ENCODE assay signal across 8 cellular contexts in genomic region chr10:92847185-92847864, GRCh38. TPM values are rescaled to one million over a fixed set of nuclear protein-coding genes. Genes with fewer than 3 reads are reported as not detected.
DNase-seq lines count a peak whose midpoint lies in the region; ATAC-seq and TF ChIP-seq lines count a peak whose summit lies in the region.

No MANE protein-coding gene starts in this region.

- no peaks in the 10 kb centered on the region for H3K27me3 ChIP-seq in esophagus muscularis mucosa

- no peak for TF ChIP-seq POLR2A in esophagus muscularis mucosa (IDR thresholded peaks at IDR 0.05; ENCODE audit: low read depth)

- no peak for ATAC-seq in naive thymus-derived CD8-positive, alpha-beta T cell

- no peaks in the 10 kb centered on the region for H3K27me3 Mint-ChIP-seq in naive thymus-derived CD8-positive, alpha-beta T cell

- no peak for TF ChIP-seq CTCF in esophagus muscularis mucosa (IDR thresholded peaks at IDR 0.05)

- H3K9me3 ChIP-seq in esophagus muscularis mucosa, result no peaks in the 10 kb centered on the region

- no peaks in the 10 kb centered on the region for H3K9me3 Mint-ChIP-seq in naive thymus-derived CD8-positive, alpha-beta T cell

- TF ChIP-seq EP300 in esophagus muscularis mucosa (IDR thresholded peaks at IDR 0.05), result no peak

- H3K36me3 ChIP-seq in esophagus muscularis mucosa, result no peaks in the 10 kb centered on the region

- H3K36me3 Mint-ChIP-seq in naive thymus-derived CD8-positive, alpha-beta T cell, result no peaks in the 10 kb centered on the region

- H3K4me1 Mint-ChIP-seq in naive thymus-derived CD8-positive, alpha-beta T cell, result peaks cover 9 to 36% (median 29%) of the 10 kb centered on the region in 4 donors

- peak overlapping the region; percentile 47 to 94 (median 88) for H3K27ac Mint-ChIP-seq in naive thymus-derived CD8-positive, alpha-beta T cell

- intact Hi-C loops in esophagus muscularis mucosa (cut with DNase I), result loop anchor here (5.0 to 10.0 kb wide), 2 partner anchors 35 to 153 kb away; no protein-coding TSS in a partner anchor

- POLR2A ChIA-PET in naive thymus-derived CD8-positive, alpha-beta T cell (lab: Charles Lee), result interaction anchor here (0.6 to 2.8 kb wide), 3 partner anchors 30 to 156 kb away, joined by 3 to 11 read pairs (median 9); no protein-coding TSS in a partner anchor

- H3K4me3 ChIP-seq in esophagus muscularis mucosa, result peak overlapping the region in 2 of 4 donors; percentile 92 to 99

- DNase-seq in DMS79 treated with DMSO at 0.1 percent for 48 hours (lab: John Stamatoyannopoulos, UW) (peak; percentile 15), LHCN-M2 (ENCODE audit: low read depth) (peak; percentile 86), amniotic epithelial cell (ENCODE audit: low read depth) (peak; percentile 88), A172 (ENCODE audit: low spot score) (no peak), esophagus muscularis mucosa (ENCODE audit: extremely low spot score) (no peak), NCI-H1105 (lab: John Stamatoyannopoulos, UW) (no peak), T1000 (lab: John Stamatoyannopoulos, UW) (no peak)
- no peak for DNase-seq in naive thymus-derived CD8-positive, alpha-beta T cell

- 75% methylated on average over 4 of the region's 4 CpGs for WGBS in esophagus muscularis mucosa

- peaks cover 5 to 28% (median 21%) of the 10 kb centered on the region in 4 donors for H3K4me1 ChIP-seq in esophagus muscularis mucosa

- no peak overlapping the region for H3K27ac ChIP-seq in esophagus muscularis mucosa (replicated peaks in 1 of 4)

- H3K4me3 Mint-ChIP-seq in naive thymus-derived CD8-positive, alpha-beta T cell, result peak overlapping the region; percentile 82 to 93 (median 88)

RNA-seq across cellular contexts. Expression of gene EXOC6, which starts 1.0 kb away (rescaled TPM):
- total RNA-seq in LHCN-M2 (2014; rRNA removed), result 1.9 and 4.3 TPM in 2 replicates
- 2.0 TPM for polyA plus RNA-seq in LHCN-M2 (2012)
- total RNA-seq in naive thymus-derived CD8-positive, alpha-beta T cell, result 10 to 100 TPM; 11.8 to 12.3 TPM
- polyA plus RNA-seq in naive thymus-derived CD8-positive, alpha-beta T cell, result 1 to 10 TPM; 5.5 to 6.5 (median 5.8) TPM
- 15.7 and 17.6 TPM in 2 replicates for total RNA-seq in A172 (2014; rRNA removed; shearing (Covaris generic))
- total RNA-seq in esophagus muscularis mucosa, result 10 to 100 TPM; 14.1 to 34.9 (median 16.2) TPM

Comparison
In these comparisons a context has a peak if more than half of its experiments do, and no peak if none do; other contexts are left out.
1. DNase-seq: peak in DMS79 treated with DMSO at 0.1 percent for 48 hours (single experiment), LHCN-M2 (single experiment) and amniotic epithelial cell (single experiment); none in naive thymus-derived CD8-positive, alpha-beta T cell (0 of 10), A172 (single experiment), esophagus muscularis mucosa (single experiment), NCI-H1105 (single experiment) and T1000 (single experiment).